In genomic region chr16:12716658-12717057, GRCh38 we compare ENCODE assay signal across 13 cellular contexts.
A peak's percentile ranks its signal among the peaks of the same experiment; 100 is the strongest.
DNase-seq lines count a peak whose midpoint lies in the region; ATAC-seq and TF ChIP-seq lines count a peak whose summit lies in the region.
"Had no signal": no experiment of that assay in that cellular context is flagged by ENCODE, and none has a peak within 500 bp of the region (broad histone marks: within the 10 kb centered on the region; RNA-seq: fewer than 3 reads in every experiment).

No MANE protein-coding gene starts in this region.

- H3K9me3 ChIP-seq in trophoblast cell (ENCODE audit: insufficient read depth, low read depth, low read length) (no peaks in the 10 kb centered on the region), upper lobe of right lung (no peaks in the 10 kb centered on the region), spleen (peaks cover 0 to 22% (median 7%) of the 10 kb centered on the region in 8 donors), right atrium auricular region (no peaks in the 10 kb centered on the region)
- H3K9me3 ChIP-seq: Caco-2 had no signal

- ATAC-seq in upper lobe of right lung = peak; percentile 55

- no peak overlapping the region for H2AK5ac ChIP-seq in trophoblast cell (ENCODE audit: low read length)

- no peak overlapping the region for H2BK12ac ChIP-seq in trophoblast cell (ENCODE audit: low read length)

- H3K36me3 ChIP-seq in trophoblast cell (ENCODE audit: control insufficient read depth in 1 of 2, insufficient read depth in 2 of 2, low read length in 2 of 2) = no peaks in the 10 kb centered on the region
- no peaks in the 10 kb centered on the region for H3K36me3 ChIP-seq in upper lobe of right lung
- peaks cover 0 to 49% (median 3%) of the 10 kb centered on the region in 6 donors for H3K36me3 ChIP-seq in spleen
- no peaks in the 10 kb centered on the region for H3K36me3 ChIP-seq in right atrium auricular region

- no peak overlapping the region for H3K23ac ChIP-seq in trophoblast cell (ENCODE audit: low read length)

- H3K4ac ChIP-seq in trophoblast cell (ENCODE audit: low read depth, low read length) = no peak overlapping the region

- TF ChIP-seq POLR2A in spleen (IDR thresholded peaks at IDR 0.05) = no peak

- no peaks in the 10 kb centered on the region for H3K79me2 ChIP-seq in trophoblast cell (ENCODE audit: control insufficient read depth, insufficient read depth, low read length, poor library complexity)

- no peak overlapping the region for H3K4me3 ChIP-seq in fibroblast of villous mesenchyme (ENCODE audit: low read depth, low read length)
- no peak overlapping the region for H3K4me3 ChIP-seq in trophoblast cell (ENCODE audit: low read depth, low read length)
- no peak overlapping the region for H3K4me3 ChIP-seq in upper lobe of right lung
- no peak overlapping the region for H3K4me3 ChIP-seq in spleen
- no peak overlapping the region for H3K4me3 ChIP-seq in right atrium auricular region

- H2AFZ ChIP-seq in trophoblast cell (ENCODE audit: insufficient read depth, low read length, poor library complexity) = no peak overlapping the region

- H3K18ac ChIP-seq in trophoblast cell (ENCODE audit: low read length) = no peak overlapping the region

- no peaks in the 10 kb centered on the region for H3K27me3 ChIP-seq in trophoblast cell (ENCODE audit: insufficient read depth, low read length)
- no peaks in the 10 kb centered on the region for H3K27me3 ChIP-seq in upper lobe of right lung
- H3K27me3 ChIP-seq in spleen (replicated peaks in 1 of 7) = no peaks in the 10 kb centered on the region
- no peaks in the 10 kb centered on the region for H3K27me3 ChIP-seq in right atrium auricular region

- no peak overlapping the region for H3K14ac ChIP-seq in trophoblast cell (ENCODE audit: low read length)

- no peak overlapping the region for H3K4me2 ChIP-seq in trophoblast cell (ENCODE audit: low read length)

- no peak overlapping the region for H3K27ac ChIP-seq in trophoblast cell (ENCODE audit: low read depth, low read length)
- no peak overlapping the region for H3K27ac ChIP-seq in upper lobe of right lung
- H3K27ac ChIP-seq in spleen = no peak overlapping the region
- no peak overlapping the region for H3K27ac ChIP-seq in right atrium auricular region
- H3K27ac ChIP-seq: 22Rv1 had no signal

- H2BK5ac ChIP-seq in trophoblast cell (ENCODE audit: low read depth, low read length, poor library complexity) = no peak overlapping the region

- peak; percentile 9 for DNase-seq in activated CD8-positive, alpha-beta memory T cell treated with anti-CD3 and anti-CD28 coated beads for 24 hours
- DNase-seq in activated CD8-positive, alpha-beta memory T cell treated with anti-CD3 and anti-CD28 coated beads, Interleukin-2, amount 50 U/mL, for 4 hours = no peak
- DNase-seq in fibroblast of villous mesenchyme (ENCODE audit: low read depth) (peak; percentile 15), trophoblast cell (no peak), upper lobe of right lung (no peak), spleen (no peak), right atrium auricular region (ENCODE audit: low spot score) (no peak)
- no peak for DNase-seq in activated CD4-positive, alpha-beta T cell treated with anti-CD3 and anti-CD28 coated beads, Interleukin-2, amount 50 U/mL, for 48 hours
- DNase-seq: Caco-2; CD8-positive, alpha-beta memory T cell; DND-41; GDM1 had no signal

- peak overlapping the region; percentile 69 for H3K9ac ChIP-seq in trophoblast cell (ENCODE audit: low read length)

- H2BK120ac ChIP-seq in trophoblast cell (ENCODE audit: insufficient read depth, low read length, poor library complexity) = no peak overlapping the region

- no peaks in the 10 kb centered on the region for H3K79me1 ChIP-seq in trophoblast cell (ENCODE audit: low read length)

- intact Hi-C loops in upper lobe of right lung (cut with DNase I) = no loop called here
- intact Hi-C loops in spleen (cut with DNase I; ENCODE audit: low total_unique reads) = no loop called here

- TF ChIP-seq CTCF in fibroblast of villous mesenchyme (IDR thresholded peaks at IDR 0.05; ENCODE audit: insufficient read depth, low read depth, low read length) = no peak
- TF ChIP-seq CTCF in upper lobe of right lung (IDR thresholded peaks at IDR 0.05) = no peak
- no peak for TF ChIP-seq CTCF in spleen (IDR thresholded peaks at IDR 0.05 in 8 of 11, conservative IDR thresholded peaks at IDR 0.05 in 3 of 11)
- no peak for TF ChIP-seq CTCF in right atrium auricular region (IDR thresholded peaks at IDR 0.05)

- H3K4me1 ChIP-seq in trophoblast cell (ENCODE audit: control insufficient read depth in 1 of 2, insufficient read depth in 2 of 2, low read length in 2 of 2) (no peaks in the 10 kb centered on the region), upper lobe of right lung (no peaks in the 10 kb centered on the region), spleen (peaks cover 0 to 11% (median 0%) of the 10 kb centered on the region in 6 donors), right atrium auricular region (no peaks in the 10 kb centered on the region)
- H3K4me1 ChIP-seq: Caco-2 had no signal

- no peak overlapping the region for H4K8ac ChIP-seq in trophoblast cell (ENCODE audit: low read depth, low read length)

- no CpG with 5 or more reads among the region's 3 CpGs for WGBS in trophoblast cell (ENCODE audit: extremely low coverage, insufficient coverage, insufficient read length)
- WGBS in spleen, 5 donors = 67 to 84% (median 75%) methylated on average over 3 of the region's 3 CpGs

- no peak overlapping the region for H4K12ac ChIP-seq in trophoblast cell (ENCODE audit: low read depth, low read length)

- no peak overlapping the region for H4K91ac ChIP-seq in trophoblast cell (ENCODE audit: low read depth, low read length)

Comparison
In these comparisons a context has a peak if more than half of its experiments do, and no peak if none do; other contexts are left out.
1. DNase-seq: peak in activated CD8-positive, alpha-beta memory T cell treated with anti-CD3 and anti-CD28 coated beads for 24 hours (single experiment) and fibroblast of villous mesenchyme (single experiment); none in activated CD8-positive, alpha-beta memory T cell treated with anti-CD3 and anti-CD28 coated beads, Interleukin-2, amount 50 U/mL, for 4 hours (single experiment), trophoblast cell (0 of 2), upper lobe of right lung (single experiment), activated CD4-positive, alpha-beta T cell treated with anti-CD3 and anti-CD28 coated beads, Interleukin-2, amount 50 U/mL, for 48 hours (0 of 2), spleen (single experiment) and right atrium auricular region (single experiment).